28 cellular contexts compared by ENCODE assay signal in the genomic region with DNA sequence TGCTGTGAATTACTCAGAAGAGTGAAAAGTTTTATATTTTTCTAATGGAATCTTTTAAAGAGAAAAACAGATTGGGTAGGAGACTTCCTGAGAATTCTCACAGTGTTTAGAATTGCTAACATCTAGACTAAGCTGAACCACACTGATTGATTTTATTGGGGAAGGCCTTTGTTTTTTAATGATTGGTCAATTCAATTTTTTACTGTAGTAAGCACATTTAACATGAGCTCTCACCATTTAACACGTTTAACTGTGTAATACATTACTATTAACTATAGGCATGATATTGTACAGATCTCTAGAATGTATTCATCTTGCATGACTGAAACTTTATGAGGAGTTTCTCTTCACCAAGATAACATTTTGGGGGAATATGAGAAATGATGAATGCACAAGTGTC.
"Had no signal": no experiment of that assay in that cellular context is flagged by ENCODE, and none has a peak within 500 bp of the region (broad histone marks: within the 10 kb centered on the region; RNA-seq: fewer than 3 reads in every experiment).

No MANE protein-coding gene starts in this region.

- H3K4me3 ChIP-seq: colonic mucosa, coronary artery, dorsolateral prefrontal cortex, esophagus muscularis mucosa, esophagus squamous epithelium, gastrocnemius medialis, gastroesophageal sphincter, heart left ventricle, heart right ventricle had no signal

- FAIRE-seq: colon, endometrium, endothelial cell of umbilical vein, frontal cortex had no signal

- DNase-seq: colonic mucosa; cortex of kidney; dermis blood vessel endothelial cell; dorsolateral prefrontal cortex; effector CD4-positive, alpha-beta T cell; effector CD8-positive, alpha-beta T cell; effector memory CD4-positive, alpha-beta T cell; effector memory CD8-positive, alpha-beta T cell; endodermal cell; erythroblast; esophagus squamous epithelium; foreskin fibroblast; foreskin keratinocyte; foreskin melanocyte; gastrocnemius medialis; glutamatergic neuron; head of caudate nucleus; heart left ventricle; heart right ventricle had no signal

- H3K27ac ChIP-seq: colonic mucosa, coronary artery, dorsolateral prefrontal cortex, epithelial cell of prostate, esophagus muscularis mucosa, esophagus squamous epithelium, foreskin keratinocyte, gastrocnemius medialis, gastroesophageal sphincter, heart left ventricle, heart right ventricle had no signal

- H3K9me3 ChIP-seq: colonic mucosa, esophagus muscularis mucosa, esophagus squamous epithelium, gastrocnemius medialis, gastroesophageal sphincter, heart left ventricle had no signal

- ATAC-seq: effector memory CD8-positive, alpha-beta T cell; esophagus mucosa; foreskin keratinocyte; gastrocnemius medialis; gastroesophageal sphincter; heart left ventricle; heart right ventricle had no signal

- H3K36me3 ChIP-seq: colonic mucosa, esophagus muscularis mucosa, esophagus squamous epithelium, gastrocnemius medialis, gastroesophageal sphincter, heart left ventricle, heart right ventricle had no signal

- H3K27me3 ChIP-seq: colonic mucosa, dorsolateral prefrontal cortex, esophagus muscularis mucosa, esophagus squamous epithelium, foreskin keratinocyte, gastrocnemius medialis, gastroesophageal sphincter, heart left ventricle, heart right ventricle had no signal

- H3K4me1 ChIP-seq: colonic mucosa, esophagus muscularis mucosa, esophagus squamous epithelium, foreskin keratinocyte, gastrocnemius medialis, gastroesophageal sphincter, heart left ventricle, heart right ventricle had no signal
